19 cellular contexts compared by ENCODE assay signal in genomic region chr2:189593115-189593514, GRCh38. TPM values are rescaled to one million over a fixed set of nuclear protein-coding genes. Genes with fewer than 3 reads are reported as not detected.
A peak's percentile ranks its signal among the peaks of the same experiment; 100 is the strongest.
DNase-seq lines count a peak whose midpoint lies in the region; ATAC-seq and TF ChIP-seq lines count a peak whose summit lies in the region.
"Had no signal": no experiment of that assay in that cellular context is flagged by ENCODE, and none has a peak within 500 bp of the region (broad histone marks: within the 10 kb centered on the region; RNA-seq: fewer than 3 reads in every experiment).

No MANE protein-coding gene starts in this region.

- no peak overlapping the region for H3K27ac Mint-ChIP-seq in T-helper 2 cell treated with Interferon-gamma antibody and Interleukin-4, amounts not matched to agents 5 μg/mL and 100 μg/mL, for 36 hours
- H3K27ac Mint-ChIP-seq in CD4-positive, alpha-beta T cell: peak overlapping the region; percentile 34
- H3K27ac Mint-ChIP-seq in T-helper 17 cell: peak overlapping the region; percentile 89
- peak overlapping the region in 8 of 9 donors; percentile 11 to 85 (median 72) for H3K27ac Mint-ChIP-seq in naive thymus-derived CD4-positive, alpha-beta T cell
- H3K27ac Mint-ChIP-seq: HFFc6 had no signal

- no peaks in the 10 kb centered on the region for H3K9me3 Mint-ChIP-seq in T-helper 2 cell treated with Interferon-gamma antibody and Interleukin-4, amounts not matched to agents 5 μg/mL and 100 μg/mL, for 36 hours
- H3K9me3 Mint-ChIP-seq in CD4-positive, alpha-beta T cell: no peaks in the 10 kb centered on the region
- no peaks in the 10 kb centered on the region for H3K9me3 Mint-ChIP-seq in naive thymus-derived CD4-positive, alpha-beta T cell
- H3K9me3 Mint-ChIP-seq: HFFc6 had no signal

- H3K36me3 Mint-ChIP-seq in T-helper 2 cell treated with Interferon-gamma antibody and Interleukin-4, amounts not matched to agents 5 μg/mL and 100 μg/mL, for 36 hours (ENCODE audit: low read depth): no peaks in the 10 kb centered on the region
- no peaks in the 10 kb centered on the region for H3K36me3 Mint-ChIP-seq in CD4-positive, alpha-beta T cell (ENCODE audit: low read depth)
- no peaks in the 10 kb centered on the region for H3K36me3 Mint-ChIP-seq in T-helper 17 cell (ENCODE audit: low read depth)
- peaks cover 0 to 1% (median 0%) of the 10 kb centered on the region in 5 donors for H3K36me3 Mint-ChIP-seq in naive thymus-derived CD4-positive, alpha-beta T cell

- peaks cover 5 to 29% of the 10 kb centered on the region in 2 donors for H3K4me1 ChIP-seq in naive thymus-derived CD4-positive, alpha-beta T cell (ENCODE audit: control insufficient read depth in 2 of 2, insufficient read depth in 2 of 2, low read length in 2 of 2)
- H3K4me1 ChIP-seq: BLaER1 had no signal

- POLR2A ChIA-PET in CD4-positive, alpha-beta T cell (lab: Charles Lee): interaction anchor here (1.4 to 2.1 kb wide), 2 partner anchors 12 to 65 kb away, joined by 4 to 11 read pairs; partner anchors contain the start of gene SLC40A1
- POLR2A ChIA-PET in naive thymus-derived CD4-positive, alpha-beta T cell (lab: Charles Lee): interaction anchor here (1.3 to 3.2 kb wide), 3 partner anchors 8 to 169 kb away, joined by 4 to 34 read pairs (median 5); partner anchors contain the start of genes OSGEPL1 and SLC40A1

- H3K36me3 ChIP-seq in naive thymus-derived CD4-positive, alpha-beta T cell (ENCODE audit: control insufficient read depth in 2 of 3, insufficient read depth in 3 of 3, low read length in 3 of 3): no peaks in the 10 kb centered on the region
- H3K36me3 ChIP-seq: BLaER1 had no signal

- no peak overlapping the region for H3K27ac ChIP-seq in CD4-positive, alpha-beta T cell (ENCODE audit: low read depth, low read length)
- H3K27ac ChIP-seq in naive thymus-derived CD4-positive, alpha-beta T cell (ENCODE audit: low read depth, low read length): no peak overlapping the region
- H3K27ac ChIP-seq: 22Rv1, BLaER1, HL-60 had no signal

- peaks cover 24% of the 10 kb centered on the region for H3K4me1 Mint-ChIP-seq in T-helper 2 cell treated with Interferon-gamma antibody and Interleukin-4, amounts not matched to agents 5 μg/mL and 100 μg/mL, for 36 hours (ENCODE audit: low read depth)
- peaks cover 41% of the 10 kb centered on the region for H3K4me1 Mint-ChIP-seq in CD4-positive, alpha-beta T cell (ENCODE audit: low read depth)
- peaks cover 33% of the 10 kb centered on the region for H3K4me1 Mint-ChIP-seq in T-helper 17 cell
- H3K4me1 Mint-ChIP-seq in naive thymus-derived CD4-positive, alpha-beta T cell: peaks cover 13 to 55% (median 37%) of the 10 kb centered on the region in 7 donors

- H3K4me3 ChIP-seq in naive thymus-derived CD4-positive, alpha-beta T cell (ENCODE audit: low read length): no peak overlapping the region
- H3K4me3 ChIP-seq: BLaER1 had no signal

- no peaks in the 10 kb centered on the region for H3K27me3 ChIP-seq in CD4-positive, alpha-beta T cell (ENCODE audit: control insufficient read depth, insufficient read depth, low read length)
- H3K27me3 ChIP-seq in naive thymus-derived CD4-positive, alpha-beta T cell (ENCODE audit: control insufficient read depth in 2 of 2, insufficient read depth in 2 of 2, low read length in 2 of 2): no peaks in the 10 kb centered on the region
- H3K27me3 ChIP-seq: BLaER1 had no signal

- H3K27me3 Mint-ChIP-seq in T-helper 2 cell treated with Interferon-gamma antibody and Interleukin-4, amounts not matched to agents 5 μg/mL and 100 μg/mL, for 36 hours (ENCODE audit: low read depth): peaks cover 7% of the 10 kb centered on the region
- no peaks in the 10 kb centered on the region for H3K27me3 Mint-ChIP-seq in CD4-positive, alpha-beta T cell
- H3K27me3 Mint-ChIP-seq in T-helper 17 cell: no peaks in the 10 kb centered on the region
- H3K27me3 Mint-ChIP-seq in naive thymus-derived CD4-positive, alpha-beta T cell: peaks cover 0 to 3% (median 0%) of the 10 kb centered on the region in 5 donors

- H3K9me3 ChIP-seq in CD4-positive, alpha-beta T cell (ENCODE audit: control insufficient read depth, low read length): no peaks in the 10 kb centered on the region
- no peaks in the 10 kb centered on the region for H3K9me3 ChIP-seq in T-helper 17 cell (ENCODE audit: control insufficient read depth, low read length, poor library complexity, severe bottlenecking)
- H3K9me3 ChIP-seq in naive thymus-derived CD4-positive, alpha-beta T cell (ENCODE audit: control insufficient read depth in 2 of 3, low read length in 3 of 3): no peaks in the 10 kb centered on the region
- H3K9me3 ChIP-seq: BLaER1 had no signal

- intact Hi-C loops in CD4-positive, alpha-beta T cell (cut with DNase I, micrococcal nuclease): no loop called here
- intact Hi-C loops in naive thymus-derived CD4-positive, alpha-beta T cell (cut with micrococcal nuclease): no loop called here
- intact Hi-C loops in sciatic nerve (cut with DNase I): no loop called here

- TF ChIP-seq CTCF in CD4-positive, alpha-beta T cell (IDR thresholded peaks at IDR 0.05): no peak

- no peak for ATAC-seq in CD4-positive, alpha-beta T cell (ENCODE audit: poor library complexity)
- no peak for ATAC-seq in T-helper 17 cell
- ATAC-seq in naive thymus-derived CD4-positive, alpha-beta T cell: no peak
- no peak for ATAC-seq in left lobe of liver
- ATAC-seq in sciatic nerve: no peak

- no peak for DNase-seq in T-helper 2 cell treated with Interferon-gamma antibody and Interleukin-4, amounts not matched to agents 5 μg/mL and 100 μg/mL, for 36 hours (ENCODE audit: low spot score)
- DNase-seq in T-helper 2 cell: no peak
- DNase-seq in CD4-positive, alpha-beta T cell: no peak
- DNase-seq in T-helper 17 cell: no peak
- no peak for DNase-seq in naive thymus-derived CD4-positive, alpha-beta T cell
- no peak for DNase-seq in left lobe of liver (ENCODE audit: low spot score)
- DNase-seq in HK-2 (ENCODE audit: unreplicated experiment): no peak
- DNase-seq in sciatic nerve (ENCODE audit: low spot score): no peak
- DNase-seq: AML-193, DMS153, DMS79 treated with DMSO at 0.1 percent for 48 hours, GDM1, HCEC 1CT, HFFc6, KBM-7 had no signal

- CTCF ChIA-PET in CD4-positive, alpha-beta T cell (lab: Charles Lee): no interaction called here
- CTCF ChIA-PET in naive thymus-derived CD4-positive, alpha-beta T cell (lab: Charles Lee): interaction anchor here (1.4 kb wide), 1 partner anchor 66 kb away, joined by 3 read pairs; no protein-coding TSS in a partner anchor

- peak overlapping the region; percentile 1 for H3K4me3 Mint-ChIP-seq in T-helper 2 cell treated with Interferon-gamma antibody and Interleukin-4, amounts not matched to agents 5 μg/mL and 100 μg/mL, for 36 hours
- peak overlapping the region; percentile 7 for H3K4me3 Mint-ChIP-seq in CD4-positive, alpha-beta T cell
- peak overlapping the region; percentile 58 for H3K4me3 Mint-ChIP-seq in T-helper 17 cell
- peak overlapping the region in 9 of 10 donors; percentile 18 to 75 (median 61) for H3K4me3 Mint-ChIP-seq in naive thymus-derived CD4-positive, alpha-beta T cell
- H3K4me3 Mint-ChIP-seq: HFFc6 had no signal

RNA-seq across cellular contexts. Expression of gene SLC40A1, which starts 12.5 kb away (rescaled TPM):
- total RNA-seq in CD4-positive, alpha-beta T cell: 1 to 10 TPM; 7.4 to 8.2 TPM
- total RNA-seq in T-helper 17 cell: 10 to 100 TPM; 30.9 to 92.7 TPM
- total RNA-seq in naive thymus-derived CD4-positive, alpha-beta T cell: 10 to 100 TPM in 4 of 5 experiments, 1 to 10 TPM in 1; 4.2 to 38.0 (median 24.4) TPM
- 100 to 1,000 TPM; 101 to 117 TPM for polyA plus RNA-seq in naive thymus-derived CD4-positive, alpha-beta T cell
- 151 TPM for total RNA-seq in left lobe of liver
- 48.6 TPM for total RNA-seq in sciatic nerve
- total RNA-seq: H1, HFFc6 had no signal

Comparison
In these comparisons a context has a peak if more than half of its experiments do, and no peak if none do; other contexts are left out.
1. H3K4me3 Mint-ChIP-seq: peak in every context shown above with its lines; median percentile 61 in naive thymus-derived CD4-positive, alpha-beta T cell; 58 in T-helper 17 cell; 7 in CD4-positive, alpha-beta T cell; 1 in T-helper 2 cell treated with Interferon-gamma antibody and Interleukin-4, amounts not matched to agents 5 μg/mL and 100 μg/mL, for 36 hours.